1 cellular context compared by ENCODE assay signal in genomic region chr1:167714098-167714850, GRCh38.
TF ChIP-seq lines count a peak whose summit lies in the region.

No MANE protein-coding gene starts in this region.

TF ChIP-seq in A549, 52 proteins besides CTCF, POLR2A, EP300 and RAD21 (continued from another document):
- TF ChIP-seq SMC3 (IDR thresholded peaks at IDR 0.05): 0 out of 3 replicates have a peak, but pooled peaks have one; percentile 10
- no peak for TF ChIP-seq MAFK (IDR thresholded peaks at IDR 0.05; ENCODE audit: partially characterized antibody)
- TF ChIP-seq HMGXB4 (CRISPR knock-in tag; IDR thresholded peaks at IDR 0.05; ENCODE audit: borderline replicate concordance): peak; percentile 97
- TF ChIP-seq HOXB13 (CRISPR knock-in tag; IDR thresholded peaks at IDR 0.05; ENCODE audit: low read depth): no peak
- peak; percentile 96 for TF ChIP-seq PHF8 (IDR thresholded peaks at IDR 0.05; ENCODE audit: borderline replicate concordance, low read depth)
- TF ChIP-seq ZSCAN20 (CRISPR knock-in tag; IDR thresholded peaks at IDR 0.05): no peak
- TF ChIP-seq FOXS1 (CRISPR knock-in tag; IDR thresholded peaks at IDR 0.05): no peak
- TF ChIP-seq JUN (IDR thresholded peaks at IDR 0.05): peak; percentile 36 to 52; a peak in 3 of 5 replicates
- TF ChIP-seq CHD2 (IDR thresholded peaks at IDR 0.05; ENCODE audit: low read length, partially characterized antibody): no peak
- no peak for TF ChIP-seq HEYL (CRISPR knock-in tag; IDR thresholded peaks at IDR 0.05)
- peak; percentile 12; the same call in 1 of the 2 replicates for TF ChIP-seq GATA3 (IDR thresholded peaks at IDR 0.05; ENCODE audit: borderline replicate concordance)
- no peak for TF ChIP-seq USF2 (IDR thresholded peaks at IDR 0.05)
- no peak for TF ChIP-seq ESRRA (IDR thresholded peaks at IDR 0.05; ENCODE audit: borderline replicate concordance, low read length)
- TF ChIP-seq HOXB5 (CRISPR knock-in tag; IDR thresholded peaks at IDR 0.05): no peak
- TF ChIP-seq RFX5 (IDR thresholded peaks at IDR 0.05): no peak
- TF ChIP-seq ZNF302 (CRISPR knock-in tag; IDR thresholded peaks at IDR 0.05): no peak
- TF ChIP-seq FOSB (CRISPR knock-in tag; IDR thresholded peaks at IDR 0.05): no peak
- TF ChIP-seq FOSL2 (IDR thresholded peaks at IDR 0.05): no peak
- peak; percentile 19; the same call in 1 of the 2 replicates for TF ChIP-seq FOSL2 (CRISPR knock-in tag; IDR thresholded peaks at IDR 0.05)
- no peak for TF ChIP-seq CHD4 (IDR thresholded peaks at IDR 0.05; ENCODE audit: borderline replicate concordance)
- TF ChIP-seq NPAS2 (CRISPR knock-in tag; IDR thresholded peaks at IDR 0.05; ENCODE audit: borderline replicate concordance): no peak
- TF ChIP-seq EHF (CRISPR knock-in tag; IDR thresholded peaks at IDR 0.05): no peak
- TF ChIP-seq MAZ (IDR thresholded peaks at IDR 0.05; ENCODE audit: borderline replicate concordance, low read depth, low read length): 0 out of 2 replicates have a peak, but pooled peaks have one; percentile 25
- peak; percentile 95 for TF ChIP-seq MYC (IDR thresholded peaks at IDR 0.05; ENCODE audit: borderline replicate concordance, low read length)
TF ChIP-seq in A549: peak in this region for 15.
